13 cellular contexts compared by ENCODE assay signal in genomic region chr7:21671859-21672258, GRCh38.
DNase-seq lines count a peak whose midpoint lies in the region; ATAC-seq, FAIRE-seq and TF ChIP-seq lines count a peak whose summit lies in the region.
"Had no signal": no experiment of that assay in that cellular context is flagged by ENCODE, and none has a peak within 500 bp of the region (broad histone marks: within the 10 kb centered on the region; RNA-seq: fewer than 3 reads in every experiment).

No MANE protein-coding gene starts in this region.

- intact Hi-C loops in head of caudate nucleus (cut with DNase I) = no loop called here

- H3K9me3 Mint-ChIP-seq in glutamatergic neuron (ENCODE audit: unreplicated experiment) = no peaks in the 10 kb centered on the region
- H3K9me3 Mint-ChIP-seq: GM23338 had no signal

- TF ChIP-seq POLR2A in GM12892 (IDR thresholded peaks at IDR 0.05; ENCODE audit: low read depth, low read length) = no peak

- TF ChIP-seq CTCF in glutamatergic neuron (IDR thresholded peaks at IDR 0.05; ENCODE audit: partially characterized antibody, unreplicated experiment) = no peak

- H3K4me3 Mint-ChIP-seq in glutamatergic neuron (ENCODE audit: unreplicated experiment) = no peak overlapping the region
- H3K4me3 Mint-ChIP-seq: brain, GM23338 had no signal

- peak; percentile 60 for ATAC-seq in GM19328 (IDR thresholded peaks at IDR 0.05; ENCODE audit: unreplicated experiment)
- peak; percentile 90 for ATAC-seq in HG02885 (IDR thresholded peaks at IDR 0.05; ENCODE audit: poor library complexity, unreplicated experiment)
- ATAC-seq: GM23338 had no signal

- FAIRE-seq in GM12892 (lab: Jason Lieb, UNC) = peak; percentile 64
- FAIRE-seq: G401.6 had no signal

- DNase-seq in GM12892 (ENCODE audit: insufficient read length) = no peak
- peak; percentile 79 for DNase-seq in MV-4-11 (lab: John Stamatoyannopoulos, UW)
- no peak for DNase-seq in hepatic stellate cell (ENCODE audit: low spot score)
- DNase-seq in glutamatergic neuron = no peak
- no peak for DNase-seq in NCI-H2107 (lab: John Stamatoyannopoulos, UW)
- DNase-seq in head of caudate nucleus = no peak
- DNase-seq: activated T-cell treated with anti-CD3 and anti-CD28 coated beads for 4 hours, NCI-H1694 had no signal

- no peaks in the 10 kb centered on the region for H3K4me1 Mint-ChIP-seq in glutamatergic neuron (ENCODE audit: low read depth, unreplicated experiment)
- H3K4me1 Mint-ChIP-seq: brain, GM23338 had no signal

- H3K27me3 Mint-ChIP-seq in glutamatergic neuron (ENCODE audit: unreplicated experiment) = no peaks in the 10 kb centered on the region
- H3K27me3 Mint-ChIP-seq: brain had no signal

- no peaks in the 10 kb centered on the region for H3K36me3 Mint-ChIP-seq in glutamatergic neuron (ENCODE audit: unreplicated experiment)
- H3K36me3 Mint-ChIP-seq: brain had no signal

- no peak overlapping the region for H3K27ac Mint-ChIP-seq in glutamatergic neuron (ENCODE audit: unreplicated experiment)
- H3K27ac Mint-ChIP-seq: brain, GM23338 had no signal
